In genomic region chr14:55051165-55051425, GRCh38 we compare ENCODE assay signal across 8 cellular contexts. TPM values are rescaled to one million over a fixed set of nuclear protein-coding genes. Genes with fewer than 3 reads are reported as not detected.
DNase-seq lines count a peak whose midpoint lies in the region; ATAC-seq and TF ChIP-seq lines count a peak whose summit lies in the region.

No MANE protein-coding gene starts in this region.

- no peak for DNase-seq in MCF 10A (ENCODE audit: unreplicated experiment)
- DNase-seq in naive B cell = no peak
- DNase-seq in cerebellar nuclear complex (lab: John Stamatoyannopoulos, UW) = no peak
- no peak for DNase-seq in T-helper 9 cell
- no peak for DNase-seq in globus pallidus (ENCODE audit: low spot score)
- DNase-seq in stimulated activated naive CD4-positive, alpha-beta T cell treated with Interleukin-2 at 50 U/mL for 16 hours (lab: John Stamatoyannopoulos, UW) = no peak

- TF ChIP-seq CTCF in MCF 10A (IDR thresholded peaks at IDR 0.05; ENCODE audit: unreplicated experiment) = no peak

- H3K27ac Mint-ChIP-seq in MCF 10A (ENCODE audit: low read depth, unreplicated experiment) (peak overlapping the region; percentile 98), naive B cell (peak overlapping the region; percentile 97 to 100 (median 100))

- no TSS peak for BruUV-seq in MCF 10A (replicated peaks; lab: Mats Ljungman, UMichigan)

- H3K4me3 Mint-ChIP-seq in MCF 10A (ENCODE audit: unreplicated experiment) (peak overlapping the region; percentile 83), naive B cell (peak overlapping the region; percentile 83 to 96 (median 92))

- H3K4me1 Mint-ChIP-seq in MCF 10A (ENCODE audit: insufficient read depth, unreplicated experiment) = peaks cover 16% of the 10 kb centered on the region
- peaks cover 26 to 38% (median 29%) of the 10 kb centered on the region in 3 donors for H3K4me1 Mint-ChIP-seq in naive B cell

- CTCF ChIA-PET in MCF 10A (lab: Yijun Ruan, JAX) = interaction anchor here (0.8 to 2.6 kb wide), 26 partner anchors 9 to 195 kb away, joined by 3 to 33 read pairs (median 5); partner anchors contain the start of genes SOCS4 and WDHD1

- H3K9me3 Mint-ChIP-seq in MCF 10A (ENCODE audit: unreplicated experiment) (no peaks in the 10 kb centered on the region), naive B cell (no peaks in the 10 kb centered on the region)

- POLR2A ChIA-PET in MCF 10A (lab: Yijun Ruan, JAX) = interaction anchor here (0.7 to 6.7 kb wide), 38 partner anchors 8 to 605 kb away, joined by 3 to 356 read pairs (median 6); partner anchors contain the start of genes LGALS3, SOCS4 and WDHD1

- H3K36me3 Mint-ChIP-seq in MCF 10A (ENCODE audit: insufficient read depth, unreplicated experiment) (peaks cover 38% of the 10 kb centered on the region), naive B cell (peaks cover 0 to 5% of the 10 kb centered on the region in 2 donors)

- no peaks in the 10 kb centered on the region for H3K27me3 Mint-ChIP-seq in MCF 10A (ENCODE audit: insufficient read depth, unreplicated experiment)
- H3K27me3 Mint-ChIP-seq in naive B cell = no peaks in the 10 kb centered on the region

- intact Hi-C loops in MCF 10A (cut with micrococcal nuclease) = loop anchor here (1.0 kb wide), 1 partner anchor 38 kb away; no protein-coding TSS in a partner anchor

- ATAC-seq in GM19025 (IDR thresholded peaks at IDR 0.05; ENCODE audit: low read depth, unreplicated experiment) (peak; percentile 28), HG03378 (IDR thresholded peaks at IDR 0.05; ENCODE audit: unreplicated experiment) (peak; percentile 44), naive B cell (ENCODE audit: low read depth in 2 of 2) (peak; percentile 7 to 8)

RNA-seq across cellular contexts. Expression of gene MAPK1IP1L, which starts 0.4 kb away (rescaled TPM):
- total RNA-seq in MCF 10A (2022) = 118 and 123 TPM in 2 replicates
- polyA plus RNA-seq in naive B cell (ENCODE audit: low read depth in 6 of 6) = 100 to 1,000 TPM; 104 to 140 (median 117) TPM

RNA-seq across cellular contexts. Expression of gene SOCS4, which starts 24.1 kb away (rescaled TPM):
- total RNA-seq in MCF 10A (2022) = 24.6 and 29.6 TPM in 2 replicates
- 1 to 10 TPM; 1.1 to 7.0 (median 2.4) TPM for polyA plus RNA-seq in naive B cell (ENCODE audit: low read depth in 6 of 6)

RNA-seq across cellular contexts. Expression of gene WDHD1, which starts 24.2 kb away (rescaled TPM):
- 5.8 and 6.5 TPM in 2 replicates for total RNA-seq in MCF 10A (2022)
- polyA plus RNA-seq in naive B cell (ENCODE audit: low read depth in 6 of 6) = 1 to 10 TPM in 5 of 6 donors, not detected in 1; 2.5 to 5.4 (median 3.1) TPM
